In genomic region chr5:180467989-180468731, GRCh38 we compare ENCODE assay signal across 18 cellular contexts.
"Had no signal": no experiment of that assay in that cellular context is flagged by ENCODE, and none has a peak within 500 bp of the region (broad histone marks: within the 10 kb centered on the region; RNA-seq: fewer than 3 reads in every experiment).

No MANE protein-coding gene starts in this region.

- H3K9me3 ChIP-seq: gastroesophageal sphincter, SK-N-SH, suprapubic skin, upper lobe of left lung had no signal

- H3K9me3 Mint-ChIP-seq: activated naive CD4-positive, alpha-beta T cell treated with anti-CD3 and anti-CD28 coated beads for 36 hours; activated T-helper 17 cell treated with anti-CD3 and anti-CD28 coated beads, Interleukin-2, amount 50 U/mL, for 72 hours; immature natural killer cell; naive thymus-derived CD8-positive, alpha-beta T cell; stimulated activated naive CD8-positive, alpha-beta T cell treated with anti-CD3 and anti-CD28 coated beads, Interleukin-15, amount 100 ng/mL, for 72 hours; T-helper 2 cell treated with Interferon-gamma antibody and Interleukin-4, amounts not matched to agents 5 μg/mL and 100 μg/mL, for 36 hours had no signal

- DNase-seq: activated CD4-positive, alpha-beta T cell treated with anti-CD3 and anti-CD28 coated beads, Interleukin-2, amount 50 U/mL, for 4 hours; activated naive CD4-positive, alpha-beta T cell treated with anti-CD3 and anti-CD28 coated beads for 36 hours; activated T-cell treated with anti-CD3 and anti-CD28 coated beads for 4 hours; anterior cingulate cortex; cortex of kidney; effector CD8-positive, alpha-beta T cell; immature natural killer cell; kidney glomerular epithelial cell; naive thymus-derived CD8-positive, alpha-beta T cell; posterior cingulate gyrus; SK-N-SH; stimulated activated naive CD8-positive, alpha-beta T cell treated with anti-CD3 and anti-CD28 coated beads, Interleukin-15, amount 100 ng/mL, for 72 hours; upper lobe of left lung had no signal

- H3K4me3 Mint-ChIP-seq: activated naive CD4-positive, alpha-beta T cell treated with anti-CD3 and anti-CD28 coated beads for 36 hours; activated T-helper 17 cell treated with anti-CD3 and anti-CD28 coated beads, Interleukin-2, amount 50 U/mL, for 72 hours; brain; immature natural killer cell; naive thymus-derived CD8-positive, alpha-beta T cell; stimulated activated naive CD8-positive, alpha-beta T cell treated with anti-CD3 and anti-CD28 coated beads, Interleukin-15, amount 100 ng/mL, for 72 hours; T-helper 2 cell treated with Interferon-gamma antibody and Interleukin-4, amounts not matched to agents 5 μg/mL and 100 μg/mL, for 36 hours had no signal

- H3K4me1 ChIP-seq: gastroesophageal sphincter had no signal

- ATAC-seq: activated T-helper 17 cell treated with anti-CD3 and anti-CD28 coated beads, Interleukin-2, amount 50 U/mL, for 72 hours; gastroesophageal sphincter; naive thymus-derived CD8-positive, alpha-beta T cell; stimulated activated naive CD8-positive, alpha-beta T cell treated with anti-CD3 and anti-CD28 coated beads, Interleukin-15, amount 100 ng/mL, for 72 hours had no signal

- H3K36me3 ChIP-seq: gastroesophageal sphincter, suprapubic skin, upper lobe of left lung had no signal

- H3K4me2 ChIP-seq: SK-N-SH had no signal

- H3K36me3 Mint-ChIP-seq: brain; immature natural killer cell; naive thymus-derived CD8-positive, alpha-beta T cell had no signal

- H3K27ac Mint-ChIP-seq: activated naive CD4-positive, alpha-beta T cell treated with anti-CD3 and anti-CD28 coated beads for 36 hours; activated T-helper 17 cell treated with anti-CD3 and anti-CD28 coated beads, Interleukin-2, amount 50 U/mL, for 72 hours; brain; immature natural killer cell; naive thymus-derived CD8-positive, alpha-beta T cell; T-helper 2 cell treated with Interferon-gamma antibody and Interleukin-4, amounts not matched to agents 5 μg/mL and 100 μg/mL, for 36 hours had no signal

- H3K4me3 ChIP-seq: gastroesophageal sphincter, suprapubic skin had no signal

- H3K27me3 Mint-ChIP-seq: brain; stimulated activated naive CD8-positive, alpha-beta T cell treated with anti-CD3 and anti-CD28 coated beads, Interleukin-15, amount 100 ng/mL, for 72 hours had no signal

- H3K27ac ChIP-seq: gastroesophageal sphincter, suprapubic skin had no signal

- H3K27me3 ChIP-seq: upper lobe of left lung had no signal

- H3K4me1 Mint-ChIP-seq: activated T-helper 17 cell treated with anti-CD3 and anti-CD28 coated beads, Interleukin-2, amount 50 U/mL, for 72 hours; immature natural killer cell; stimulated activated naive CD8-positive, alpha-beta T cell treated with anti-CD3 and anti-CD28 coated beads, Interleukin-15, amount 100 ng/mL, for 72 hours had no signal

- H3K9ac ChIP-seq: SK-N-SH had no signal
